31 cellular contexts compared by ENCODE assay signal in genomic region chr3:3739345-3740060, GRCh38. TPM values are rescaled to one million over a fixed set of nuclear protein-coding genes. Genes with fewer than 3 reads are reported as not detected.
"Had no signal": no experiment of that assay in that cellular context is flagged by ENCODE, and none has a peak within 500 bp of the region (broad histone marks: within the 10 kb centered on the region; RNA-seq: fewer than 3 reads in every experiment).

No MANE protein-coding gene starts in this region.

- DNase-seq: activated CD4-positive, alpha-beta memory T cell treated with anti-CD3 and anti-CD28 coated beads for 36 hours; activated CD4-positive, alpha-beta T cell treated with anti-CD3 and anti-CD28 coated beads, Interleukin-2, amount 10 ng/mL, durations not matched to agents 24 days and 14 days; activated CD4-positive, CD25-positive, alpha-beta regulatory T cell treated with anti-CD3 and anti-CD28 coated beads, Interleukin-2, amount 50 U/mL, for 72 hours; activated CD8-positive, alpha-beta memory T cell treated with anti-CD3 and anti-CD28 coated beads, Interleukin-2, amount 50 U/mL, for 4 hours; activated effector memory CD4-positive, alpha-beta T cell treated with anti-CD3 and anti-CD28 coated beads, Interleukin-2, amount 50 U/mL, for 16 hours; activated naive CD4-positive, alpha-beta T cell treated with anti-CD3 and anti-CD28 coated beads for 36 hours; activated naive CD8-positive, alpha-beta T cell treated with anti-CD3 and anti-CD28 coated beads for 36 hours; activated T-cell treated with anti-CD3 and anti-CD28 coated beads, Interleukin-2, amount 50 U/mL, for 1 hour; adrenal gland; aorta; brain microvascular endothelial cell; dorsolateral prefrontal cortex; effector memory CD4-positive, alpha-beta T cell; erythroblast; hippocampal formation; left ventricle myocardium inferior; mesendoderm; pancreas; psoas muscle; spleen; stimulated activated naive CD4-positive, alpha-beta T cell; T-helper 9 cell; tibial artery; WERI-Rb-1 had no signal

- ATAC-seq: natural killer cell treated with Interleukin-12 subunit alpha and Interleukin-12 subunit beta and Interleukin-15 and Interleukin-18, amount 100 ng/mL, for 72 hours; pancreas; psoas muscle had no signal

- H3K4me3 ChIP-seq: adrenal gland, coronary artery, left ventricle myocardium inferior, lung, pancreas, psoas muscle, right atrium auricular region, spleen, suprapubic skin, tibial artery had no signal

- H3K9me3 ChIP-seq: adrenal gland, left ventricle myocardium inferior, pancreas, psoas muscle, right atrium auricular region, spleen, suprapubic skin, tibial artery had no signal

- H3K4me3 Mint-ChIP-seq: activated CD4-positive, alpha-beta memory T cell treated with anti-CD3 and anti-CD28 coated beads for 36 hours; activated CD4-positive, alpha-beta T cell treated with anti-CD3 and anti-CD28 coated beads, Interleukin-2, amount 10 ng/mL, durations not matched to agents 24 days and 14 days; activated naive CD4-positive, alpha-beta T cell treated with anti-CD3 and anti-CD28 coated beads for 36 hours; activated naive CD8-positive, alpha-beta T cell treated with anti-CD3 and anti-CD28 coated beads for 36 hours; activated T-helper 1 cell treated with anti-CD3 and anti-CD28 coated beads, Interleukin-12 subunit alpha, Interleukin-12 subunit beta, Interleukin-2, Interleukin-4 antibody, amounts not matched to agents 30 ng/mL and 10 ng/mL and 1 ng/mL, durations not matched to agents 14 hours and 24 hours and 36 hours; natural killer cell treated with Interleukin-12 subunit alpha and Interleukin-12 subunit beta and Interleukin-15 and Interleukin-18, amount 100 ng/mL, for 72 hours; T-helper 1 cell treated with Interleukin-12 subunit alpha and Interleukin-12 subunit beta and Interleukin-4 antibody, amounts not matched to agents 30 μg/mL and 1 μg/mL, for 36 hours had no signal

- H3K27me3 Mint-ChIP-seq: activated CD4-positive, alpha-beta memory T cell treated with anti-CD3 and anti-CD28 coated beads for 36 hours; activated CD4-positive, alpha-beta T cell treated with anti-CD3 and anti-CD28 coated beads, Interleukin-2, amount 10 ng/mL, durations not matched to agents 24 days and 14 days; activated naive CD8-positive, alpha-beta T cell treated with anti-CD3 and anti-CD28 coated beads for 36 hours; natural killer cell treated with Interleukin-12 subunit alpha and Interleukin-12 subunit beta and Interleukin-15 and Interleukin-18, amount 100 ng/mL, for 72 hours had no signal

- H3K27me3 ChIP-seq: adrenal gland, brain microvascular endothelial cell, dorsolateral prefrontal cortex, pancreas, right atrium auricular region, spleen, suprapubic skin, tibial artery had no signal

- H3K4me1 Mint-ChIP-seq: activated CD4-positive, alpha-beta T cell treated with anti-CD3 and anti-CD28 coated beads, Interleukin-2, amount 10 ng/mL, durations not matched to agents 24 days and 14 days; activated naive CD8-positive, alpha-beta T cell treated with anti-CD3 and anti-CD28 coated beads for 36 hours had no signal

- H3K36me3 ChIP-seq: adrenal gland, brain microvascular endothelial cell, left ventricle myocardium inferior, pancreas, right atrium auricular region, spleen, suprapubic skin, tibial artery, WERI-Rb-1 had no signal

- H3K27ac ChIP-seq: adrenal gland, brain microvascular endothelial cell, coronary artery, dorsolateral prefrontal cortex, left ventricle myocardium inferior, pancreas, psoas muscle, right atrium auricular region, spleen, suprapubic skin, tibial artery, WERI-Rb-1 had no signal

- H3K36me3 Mint-ChIP-seq: activated CD4-positive, alpha-beta memory T cell treated with anti-CD3 and anti-CD28 coated beads for 36 hours; natural killer cell treated with Interleukin-12 subunit alpha and Interleukin-12 subunit beta and Interleukin-15 and Interleukin-18, amount 100 ng/mL, for 72 hours had no signal

- H3K4me1 ChIP-seq: adrenal gland, pancreas, psoas muscle, right atrium auricular region, spleen, suprapubic skin, tibial artery had no signal

- H3K9me3 Mint-ChIP-seq: activated CD4-positive, alpha-beta memory T cell treated with anti-CD3 and anti-CD28 coated beads for 36 hours; activated CD4-positive, alpha-beta T cell treated with anti-CD3 and anti-CD28 coated beads, Interleukin-2, amount 10 ng/mL, durations not matched to agents 24 days and 14 days; activated naive CD4-positive, alpha-beta T cell treated with anti-CD3 and anti-CD28 coated beads for 36 hours; activated naive CD8-positive, alpha-beta T cell treated with anti-CD3 and anti-CD28 coated beads for 36 hours; activated T-helper 1 cell treated with anti-CD3 and anti-CD28 coated beads, Interleukin-12 subunit alpha, Interleukin-12 subunit beta, Interleukin-2, Interleukin-4 antibody, amounts not matched to agents 30 ng/mL and 10 ng/mL and 1 ng/mL, durations not matched to agents 14 hours and 24 hours and 36 hours; natural killer cell treated with Interleukin-12 subunit alpha and Interleukin-12 subunit beta and Interleukin-15 and Interleukin-18, amount 100 ng/mL, for 72 hours; T-helper 1 cell treated with Interleukin-12 subunit alpha and Interleukin-12 subunit beta and Interleukin-4 antibody, amounts not matched to agents 30 μg/mL and 1 μg/mL, for 36 hours had no signal

- H3K27ac Mint-ChIP-seq: activated CD4-positive, alpha-beta memory T cell treated with anti-CD3 and anti-CD28 coated beads for 36 hours; activated CD4-positive, alpha-beta T cell treated with anti-CD3 and anti-CD28 coated beads, Interleukin-2, amount 10 ng/mL, durations not matched to agents 24 days and 14 days; activated naive CD4-positive, alpha-beta T cell treated with anti-CD3 and anti-CD28 coated beads for 36 hours; activated naive CD8-positive, alpha-beta T cell treated with anti-CD3 and anti-CD28 coated beads for 36 hours; activated T-helper 1 cell treated with anti-CD3 and anti-CD28 coated beads, Interleukin-12 subunit alpha, Interleukin-12 subunit beta, Interleukin-2, Interleukin-4 antibody, amounts not matched to agents 30 ng/mL and 10 ng/mL and 1 ng/mL, durations not matched to agents 14 hours and 24 hours and 36 hours; natural killer cell treated with Interleukin-12 subunit alpha and Interleukin-12 subunit beta and Interleukin-15 and Interleukin-18, amount 100 ng/mL, for 72 hours; T-helper 1 cell treated with Interleukin-12 subunit alpha and Interleukin-12 subunit beta and Interleukin-4 antibody, amounts not matched to agents 30 μg/mL and 1 μg/mL, for 36 hours had no signal

RNA-seq across cellular contexts. Expression of gene LRRN1, which starts 59.7 kb away (rescaled TPM):
- total RNA-seq: activated T-helper 1 cell treated with anti-CD3 and anti-CD28 coated beads, Interleukin-12 subunit alpha, Interleukin-12 subunit beta, Interleukin-2, Interleukin-4 antibody, amounts not matched to agents 30 ng/mL and 10 ng/mL and 1 ng/mL, durations not matched to agents 14 hours and 24 hours and 36 hours had no signal
